In genomic region chr12:50099302-50100008, GRCh38 we compare ENCODE assay signal across 1 cellular context.
TF ChIP-seq lines count a peak whose summit lies in the region.

No MANE protein-coding gene starts in this region.

TF ChIP-seq in GM12878, 131 proteins besides CTCF, POLR2A, EP300 and RAD21:
- no peak for TF ChIP-seq ZNF24 (IDR thresholded peaks at IDR 0.05)
- no peak for TF ChIP-seq TCF12 (IDR thresholded peaks at IDR 0.05; ENCODE audit: low read depth, low read length)
- no peak for TF ChIP-seq STAT1 (conservative IDR thresholded peaks at IDR 0.05)
- no peak for TF ChIP-seq SUZ12 (IDR thresholded peaks at IDR 0.05; ENCODE audit: unreplicated experiment)
